Comparison of ENCODE assay signal across 26 cellular contexts in genomic region chr17:78234261-78234865, GRCh38. TPM values are rescaled to one million over a fixed set of nuclear protein-coding genes. Genes with fewer than 3 reads are reported as not detected.
DNase-seq lines count a peak whose midpoint lies in the region; ATAC-seq, FAIRE-seq and TF ChIP-seq lines count a peak whose summit lies in the region.
"Had no signal": no experiment of that assay in that cellular context is flagged by ENCODE, and none has a peak within 500 bp of the region (broad histone marks: within the 10 kb centered on the region; RNA-seq: fewer than 3 reads in every experiment).

No MANE protein-coding gene starts in this region.

- H3K4me3 ChIP-seq in heart left ventricle (no peak overlapping the region), right atrium auricular region (no peak overlapping the region), kidney (ENCODE audit: low read length in 2 of 2) (no peak overlapping the region), WERI-Rb-1 (ENCODE audit: low read depth, low read length) (no peak overlapping the region)

- H3K4me1 ChIP-seq in heart left ventricle (peaks cover 0 to 15% (median 0%) of the 10 kb centered on the region in 12 donors), right atrium auricular region (peaks cover 0 to 3% of the 10 kb centered on the region in 2 donors), kidney (ENCODE audit: control insufficient read depth in 1 of 2, insufficient read depth in 1 of 2, low read depth in 1 of 2, low read length in 2 of 2) (no peaks in the 10 kb centered on the region)

- no peak for TF ChIP-seq POLR2A in heart left ventricle (IDR thresholded peaks at IDR 0.05)

- intact Hi-C loops in heart left ventricle (cut with DNase I): no loop called here
- intact Hi-C loops in kidney (cut with DNase I): no loop called here

- no peak overlapping the region for H3K9ac ChIP-seq in kidney (ENCODE audit: low read length in 2 of 2)

- TF ChIP-seq CTCF in heart left ventricle (IDR thresholded peaks at IDR 0.05): no peak
- TF ChIP-seq CTCF in right atrium auricular region (IDR thresholded peaks at IDR 0.05): no peak
- no peak for TF ChIP-seq CTCF in kidney (IDR thresholded peaks at IDR 0.05; ENCODE audit: borderline replicate concordance, extremely low read depth, insufficient read depth)
- no peak for TF ChIP-seq CTCF in WERI-Rb-1 (IDR thresholded peaks at IDR 0.05; ENCODE audit: low read depth, low read length)

- H3K36me3 ChIP-seq in heart left ventricle (no peaks in the 10 kb centered on the region), right atrium auricular region (no peaks in the 10 kb centered on the region), kidney (ENCODE audit: control insufficient read depth in 1 of 2, insufficient read depth in 2 of 2, low read length in 2 of 2) (no peaks in the 10 kb centered on the region), WERI-Rb-1 (no peaks in the 10 kb centered on the region)

- ATAC-seq in heart left ventricle (no peak), GM19351 (IDR thresholded peaks at IDR 0.05; ENCODE audit: unreplicated experiment) (no peak), GM18502 (IDR thresholded peaks at IDR 0.05; ENCODE audit: poor library complexity, unreplicated experiment) (no peak)
- ATAC-seq: HCT116 had no signal

- WGBS in heart left ventricle, 4 donors: 69 to 93% (median 83%) methylated on average over 11 to 17 of the region's 17 CpGs

- no peak for FAIRE-seq in kidney (lab: Jason Lieb, UNC)

- peak overlapping the region in 9 of 12 donors; percentile 31 to 65 (median 54) for H3K27ac ChIP-seq in heart left ventricle
- H3K27ac ChIP-seq in right atrium auricular region: no peak overlapping the region
- peak overlapping the region; percentile 100 for H3K27ac ChIP-seq in caudate nucleus (ENCODE audit: low read depth, low read length)
- no peak overlapping the region for H3K27ac ChIP-seq in kidney (ENCODE audit: low read depth in 2 of 2, low read length in 2 of 2)
- no peak overlapping the region for H3K27ac ChIP-seq in WERI-Rb-1

- H3K27me3 ChIP-seq in heart left ventricle (peaks cover 16 to 36% (median 24%) of the 10 kb centered on the region in 9 donors), right atrium auricular region (peaks cover 0 to 14% of the 10 kb centered on the region in 2 donors), WERI-Rb-1 (ENCODE audit: insufficient read depth, low read depth, severe bottlenecking) (no peaks in the 10 kb centered on the region)

- DNase-seq in heart left ventricle: no peak
- no peak for DNase-seq in right atrium auricular region (ENCODE audit: low spot score)
- DNase-seq in caudate nucleus (lab: John Stamatoyannopoulos, UW): no peak
- DNase-seq in kidney: peak; percentile 69
- no peak for DNase-seq in WERI-Rb-1
- DNase-seq in UCSD-AML1 (lab: John Stamatoyannopoulos, UW; ENCODE audit: unreplicated experiment): no peak
- DNase-seq: 8988T; CD4-positive, CD25-positive, alpha-beta regulatory T cell; COR-L47; DMS 273 treated with DMSO at 0.1 percent for 48 hours; DND-41; Kasumi-1; MM.1S; NCI-H1092 treated with DMSO at 0.1 percent for 48 hours; NCI-H146; NCI-H2029 treated with DMSO at 0.1 percent for 48 hours; NCI-H2171 treated with DMSO at 0.1 percent for 48 hours; NK-92 treated with Interleukin-12 subunit alpha and Interleukin-12 subunit beta, amount 100 ng/mL, for 24 hours; SHP77 had no signal

- H3K9me3 ChIP-seq in heart left ventricle (no peaks in the 10 kb centered on the region), right atrium auricular region (no peaks in the 10 kb centered on the region), kidney (ENCODE audit: control insufficient read depth in 1 of 2, low read length in 2 of 2) (no peaks in the 10 kb centered on the region), WERI-Rb-1 (ENCODE audit: severe bottlenecking) (no peaks in the 10 kb centered on the region)

RNA-seq across cellular contexts. Expression of gene TMEM235, which starts 2.9 kb away (rescaled TPM):
- total RNA-seq in heart left ventricle: not detected
- polyA plus RNA-seq in heart left ventricle: not detected
- total RNA-seq in right atrium auricular region: not detected
- not detected for total RNA-seq in kidney
- not detected for polyA plus RNA-seq in kidney (ENCODE audit: insufficient read depth, low read depth, low replicate concordance)
- total RNA-seq: CD4-positive, CD25-positive, alpha-beta regulatory T cell; G401; NCI-H460; RPMI7951 had no signal
- polyA plus RNA-seq: AG04450; CD4-positive, CD25-positive, alpha-beta regulatory T cell had no signal

RNA-seq across cellular contexts. Expression of gene BIRC5, which starts 20.3 kb away (rescaled TPM):
- total RNA-seq in heart left ventricle (10 to 100 TPM in 1 of 9 donors, 1 to 10 TPM in 3, under 1 TPM in 3, not detected in 2; 0.50 to 10.9 (median 1.1) TPM), right atrium auricular region (1 to 10 TPM in 1 of 2 donors, not detected in 1; 3.7 TPM), kidney (1.7 TPM)
- polyA plus RNA-seq in heart left ventricle (under 1 TPM; 0.11 to 0.28 TPM), kidney (ENCODE audit: insufficient read depth, low read depth, low replicate concordance) (0.26 TPM)

RNA-seq across cellular contexts. Expression of gene AFMID, which starts 47.2 kb away (rescaled TPM):
- total RNA-seq in heart left ventricle (10 to 100 TPM; 12.8 to 86.6 (median 33.1) TPM), right atrium auricular region (10 to 100 TPM; 28.6 to 35.3 TPM), kidney (63.9 TPM)
- polyA plus RNA-seq in heart left ventricle (10 to 100 TPM; 17.4 to 24.8 TPM), kidney (ENCODE audit: insufficient read depth, low read depth, low replicate concordance) (118 TPM)

RNA-seq across cellular contexts. Expression of gene TK1, which starts 47.5 kb away (rescaled TPM):
- 10 to 100 TPM in 1 of 9 donors, 1 to 10 TPM in 6, under 1 TPM in 2; 0.29 to 21.7 (median 1.2) TPM for total RNA-seq in heart left ventricle
- 1 to 10 TPM in 1 of 2 donors, under 1 TPM in 1; 0.91 to 1.9 TPM for polyA plus RNA-seq in heart left ventricle
- total RNA-seq in right atrium auricular region: 1 to 10 TPM; 2.2 TPM
- total RNA-seq in kidney: 12.7 TPM
- 9.3 TPM for polyA plus RNA-seq in kidney (ENCODE audit: insufficient read depth, low read depth, low replicate concordance)

Comparison
In these comparisons a context has a peak if more than half of its experiments do, and no peak if none do; other contexts are left out.
1. H3K27ac ChIP-seq: peak in heart left ventricle (9 of 12) and caudate nucleus (single experiment); none in right atrium auricular region (0 of 2), kidney (0 of 2) and WERI-Rb-1 (single experiment).